8 cellular contexts compared by ENCODE assay signal in genomic region chr2:74515271-74516069, GRCh38. TPM values are rescaled to one million over a fixed set of nuclear protein-coding genes. Genes with fewer than 3 reads are reported as not detected.
DNase-seq lines count a peak whose midpoint lies in the region; ATAC-seq and TF ChIP-seq lines count a peak whose summit lies in the region.
"Had no signal": no experiment of that assay in that cellular context is flagged by ENCODE, and none has a peak within 500 bp of the region (broad histone marks: within the 10 kb centered on the region; RNA-seq: fewer than 3 reads in every experiment).

No MANE protein-coding gene starts in this region.

- peaks cover 28% of the 10 kb centered on the region for H3K4me1 Mint-ChIP-seq in activated B cell treated with CpG ODN at 0.5 μM for 24 hours

- H3K27ac ChIP-seq in iPS-18a (ENCODE audit: low read length) (no peak overlapping the region), skin epidermis (no peak overlapping the region)

- in situ Hi-C loops in G401 (cut with HindIII; ENCODE audit: low sequenced_read_pairs), result no loop called here

- CTCF ChIA-PET in activated B cell treated with CpG ODN at 0.5 μM for 24 hours (lab: Charles Lee), result interaction anchor here (1.1 kb wide), 1 partner anchor 8 kb away, joined by 3 read pairs; the partner anchor contains the start of gene PCGF1

- H3K9me3 ChIP-seq in iPS-18a (ENCODE audit: control insufficient read depth, low read depth, low read length), result no peaks in the 10 kb centered on the region

- no peaks in the 10 kb centered on the region for H3K36me3 Mint-ChIP-seq in activated B cell treated with CpG ODN at 0.5 μM for 24 hours (ENCODE audit: low read depth)

- peak overlapping the region; percentile 66 for H3K4me3 Mint-ChIP-seq in activated B cell treated with CpG ODN at 0.5 μM for 24 hours

- ATAC-seq in GM19455 (IDR thresholded peaks at IDR 0.05; ENCODE audit: unreplicated experiment) (peak; percentile 25), activated B cell treated with CpG ODN at 0.5 μM for 24 hours (ENCODE audit: low read depth) (peak; percentile 11)

- H3K9me3 Mint-ChIP-seq in activated B cell treated with CpG ODN at 0.5 μM for 24 hours, result no peaks in the 10 kb centered on the region

- intact Hi-C loops in activated B cell treated with CpG ODN at 0.5 μM for 24 hours (cut with micrococcal nuclease), result loop anchor here (1.0 to 10.0 kb wide), 4 partner anchors 8 to 341 kb away; partner anchors contain the start of genes AUP1, HTRA2, LBX2 and MOB1A

- no peaks in the 10 kb centered on the region for H3K4me1 ChIP-seq in iPS-18a (ENCODE audit: control insufficient read depth, low read depth, low read length)

- DNase-seq in activated B cell treated with CpG ODN at 0.5 μM for 24 hours, result peak; percentile 26
- no peak for DNase-seq in putamen (ENCODE audit: low spot score)
- DNase-seq in G401 (ENCODE audit: low spot score), result no peak
- DNase-seq in glomerular visceral epithelial cell (ENCODE audit: extremely low spot score), result no peak

- H3K36me3 ChIP-seq in iPS-18a (ENCODE audit: control insufficient read depth, low read depth, low read length), result no peaks in the 10 kb centered on the region

- peaks cover 59% of the 10 kb centered on the region for H3K27me3 Mint-ChIP-seq in activated B cell treated with CpG ODN at 0.5 μM for 24 hours

- TF ChIP-seq CTCF in activated B cell treated with CpG ODN at 0.5 μM for 24 hours (IDR thresholded peaks at IDR 0.05), result no peak

- H3K27ac Mint-ChIP-seq in activated B cell treated with CpG ODN at 0.5 μM for 24 hours, result no peak overlapping the region

- peaks cover 100% of the 10 kb centered on the region for H3K27me3 ChIP-seq in iPS-18a (ENCODE audit: control insufficient read depth, insufficient read depth, low read length)

- H3K4me3 ChIP-seq in iPS-18a (ENCODE audit: low read length), result peak overlapping the region; percentile 32
- H3K4me3 ChIP-seq in skin epidermis, result peak overlapping the region; percentile 3 to 31 (median 23)

- no peak overlapping the region for H3K9ac ChIP-seq in iPS-18a (ENCODE audit: low read length)

- POLR2A ChIA-PET in activated B cell treated with CpG ODN at 0.5 μM for 24 hours (lab: Charles Lee), result interaction anchor here (0.9 to 3.9 kb wide), 7 partner anchors 8 to 58 kb away, joined by 3 to 18 read pairs (median 6); partner anchors contain the start of genes AUP1, DQX1, HTRA2 and PCGF1

RNA-seq across cellular contexts. Expression of gene TLX2, which starts 1.2 kb away (rescaled TPM):
- not detected in 2 replicates for total RNA-seq in activated B cell treated with CpG ODN at 0.5 μM for 24 hours
- total RNA-seq in G401 (2014; rRNA removed; shearing (Covaris generic)), result not detected in 2 replicates

RNA-seq across cellular contexts. Expression of gene PCGF1, which starts 8.0 kb away (rescaled TPM):
- total RNA-seq in activated B cell treated with CpG ODN at 0.5 μM for 24 hours, result 29.3 and 34.7 TPM in 2 replicates
- total RNA-seq in G401 (2014; rRNA removed; shearing (Covaris generic)), result 38.2 and 39.9 TPM in 2 replicates

RNA-seq across cellular contexts. Expression of gene DQX1, which starts 10.6 kb away (rescaled TPM):
- 0.51 and 0.73 TPM in 2 replicates for total RNA-seq in activated B cell treated with CpG ODN at 0.5 μM for 24 hours
- 0.81 TPM in 1 of 2 replicates, not detected in the other for total RNA-seq in G401 (2014; rRNA removed; shearing (Covaris generic))
- total RNA-seq: M059J had no signal

RNA-seq across cellular contexts. Expression of gene AUP1, which starts 14.0 kb away (rescaled TPM):
- 167 and 177 TPM in 2 replicates for total RNA-seq in activated B cell treated with CpG ODN at 0.5 μM for 24 hours
- 120 and 137 TPM in 2 replicates for total RNA-seq in G401 (2014; rRNA removed; shearing (Covaris generic))

RNA-seq across cellular contexts. Expression of gene HTRA2, which starts 14.3 kb away (rescaled TPM):
- total RNA-seq in activated B cell treated with CpG ODN at 0.5 μM for 24 hours, result 49.4 and 53.1 TPM in 2 replicates
- 62.1 and 62.8 TPM in 2 replicates for total RNA-seq in G401 (2014; rRNA removed; shearing (Covaris generic))
